27 cellular contexts compared by ENCODE assay signal in the genomic region with DNA sequence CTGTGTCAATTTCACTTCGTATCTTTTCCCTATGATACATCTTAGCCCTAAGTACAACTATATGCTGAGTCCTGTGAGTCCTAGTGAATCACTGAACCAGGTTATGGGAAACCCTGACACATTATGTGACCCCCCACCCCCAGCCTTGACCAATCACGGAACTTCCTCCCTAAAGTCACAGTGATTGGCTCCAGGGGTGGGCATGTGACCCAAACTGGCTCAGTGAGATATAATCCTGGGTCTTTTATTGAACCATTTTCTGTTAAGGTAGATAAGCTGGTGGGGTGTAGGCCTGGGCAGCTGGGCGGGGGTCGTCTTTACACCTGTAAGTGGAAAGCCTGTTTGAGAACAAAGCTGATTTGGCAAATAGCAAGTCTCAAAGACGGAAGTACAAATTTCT.
"Had no signal": no experiment of that assay in that cellular context is flagged by ENCODE, and none has a peak within 500 bp of the region (broad histone marks: within the 10 kb centered on the region; RNA-seq: fewer than 3 reads in every experiment).

No MANE protein-coding gene starts in this region.

- H3K27me3 ChIP-seq: MG63, SJCRH30 had no signal

- H3K36me3 ChIP-seq: MG63, WERI-Rb-1 had no signal

- H3K9me3 ChIP-seq: MG63, SJCRH30 had no signal

- H3K4me3 ChIP-seq: MG63, SJCRH30, SK-N-MC had no signal

- DNase-seq: activated CD4-positive, alpha-beta T cell treated with anti-CD3 and anti-CD28 coated beads, Interleukin-2, amount 10 ng/mL, durations not matched to agents 24 days and 14 days; activated CD4-positive, alpha-beta T cell treated with anti-CD3 and anti-CD28 coated beads, Interleukin-2, amount 50 U/mL, for 4 hours; activated CD8-positive, alpha-beta memory T cell treated with anti-CD3 and anti-CD28 coated beads, Interleukin-2, amount 50 U/mL, for 4 hours; activated gamma-delta T cell; activated naive CD4-positive, alpha-beta T cell treated with Interleukin-2 at 50 U/mL for 16 hours; activated T-cell treated with anti-CD3 and anti-CD28 coated beads for 4 hours; activated T-cell treated with anti-CD3 and anti-CD28 coated beads, Interleukin-2, amount 50 U/mL, for 48 hours; anterior cingulate cortex; central memory CD4-positive, alpha-beta T cell; Kasumi-1; KG1; MG63; NCI-H1048; NCI-H1105 treated with DMSO at 0.1 percent for 48 hours; NCI-H1436; NCI-H1694; NCI-H1930; NCI-H510A; NCI-H526; NCI-H748 treated with DMSO at 0.1 percent for 48 hours; NK-92 treated with Interleukin-12 subunit alpha and Interleukin-12 subunit beta, amount 100 ng/mL, for 24 hours; OCI-M1; SHP77; SJCRH30; T1000; WERI-Rb-1 had no signal

- H3K4me1 ChIP-seq: SJCRH30 had no signal

- H3K27ac ChIP-seq: SJCRH30, SK-N-MC, WERI-Rb-1 had no signal
